15 cellular contexts compared by ENCODE assay signal in the genomic region with DNA sequence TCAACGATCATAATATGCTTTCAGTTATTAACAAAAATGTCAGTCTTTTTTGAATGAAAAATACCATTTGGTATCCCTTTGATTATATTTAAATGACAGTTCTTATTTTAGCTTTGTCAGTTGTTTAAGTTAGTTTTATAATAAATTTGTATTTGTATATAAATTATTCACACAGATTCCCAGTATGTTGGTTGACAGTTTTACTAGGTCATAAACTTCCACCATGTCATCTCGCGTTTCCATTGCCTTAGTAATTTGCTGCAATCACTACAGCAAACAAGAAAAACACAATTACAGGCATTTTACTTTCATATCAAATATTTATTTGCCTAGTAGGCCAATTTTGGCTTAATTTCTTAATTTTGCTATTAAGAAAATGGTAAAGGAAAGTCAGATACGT.
DNase-seq lines count a peak whose midpoint lies in the region; ATAC-seq, FAIRE-seq and TF ChIP-seq lines count a peak whose summit lies in the region.
"Had no signal": no experiment of that assay in that cellular context is flagged by ENCODE, and none has a peak within 500 bp of the region (broad histone marks: within the 10 kb centered on the region; RNA-seq: fewer than 3 reads in every experiment).

No MANE protein-coding gene starts in this region.

- peak; percentile 28 for FAIRE-seq in TTC549 (lab: Jason Lieb, UNC)
- FAIRE-seq: A204.1, GM12878, GM18507, H54 had no signal

- CTCF ChIA-PET in HEK293 (lab: Yijun Ruan, JAX) = interaction anchor here (0.6 to 5.4 kb wide), 9 partner anchors 8 to 336 kb away, joined by 3 to 56 read pairs (median 5); a partner anchor contains a TSS

- H3K4me2 ChIP-seq in GM23248 (ENCODE audit: unreplicated experiment) = no peak overlapping the region

- POLR2A ChIA-PET in HEK293 (lab: Yijun Ruan, JAX) = no interaction called here

- H2AFZ ChIP-seq in GM23248 = no peak overlapping the region

- in situ Hi-C loops in GM23248 (cut with MboI) = loop anchor here (5.0 to 10.0 kb wide), 2 partner anchors 173 to 295 kb away; no protein-coding TSS in a partner anchor

- no peak for ATAC-seq in HG02981 (IDR thresholded peaks at IDR 0.05; ENCODE audit: unreplicated experiment)
- ATAC-seq: GM12878, HCT116 had no signal

- no peaks in the 10 kb centered on the region for H3K9me2 ChIP-seq in GM23248 (ENCODE audit: insufficient read depth)

- no peaks in the 10 kb centered on the region for H4K20me1 ChIP-seq in GM23248 (ENCODE audit: insufficient read depth)

- H3K4me3 ChIP-seq in HEK293 (ENCODE audit: low read depth, low read length) = no peak overlapping the region
- no peak overlapping the region for H3K4me3 ChIP-seq in GM23248
- H3K4me3 ChIP-seq: GM12878 had no signal

- H3K9ac ChIP-seq in GM23248 = no peak overlapping the region

- H3K36me3 ChIP-seq in HEK293 (ENCODE audit: control insufficient read depth in 2 of 2, insufficient read depth in 1 of 2, low read length in 2 of 2) (no peaks in the 10 kb centered on the region), GM23248 (ENCODE audit: low read depth) (no peaks in the 10 kb centered on the region)

- no peaks in the 10 kb centered on the region for H3K79me2 ChIP-seq in GM23248 (ENCODE audit: insufficient read depth)

- H3K4me1 ChIP-seq in HEK293 (ENCODE audit: control insufficient read depth, insufficient read depth, low read length) (peaks cover 3% of the 10 kb centered on the region; the same call in 1 of the 2 replicates), GM23248 (ENCODE audit: insufficient read depth) (no peaks in the 10 kb centered on the region)

- H3K9me3 ChIP-seq in HEK293 (ENCODE audit: control insufficient read depth, insufficient read depth, low read depth, low read length) (no peaks in the 10 kb centered on the region), GM23248 (ENCODE audit: low read depth) (no peaks in the 10 kb centered on the region)

- H3K27me3 ChIP-seq in GM23248 (replicated peaks; ENCODE audit: insufficient read depth) = no peaks in the 10 kb centered on the region

- DNase-seq in NCI-H2081 (lab: John Stamatoyannopoulos, UW) (peak; percentile 7 to 60), left kidney (ENCODE audit: low read depth, low spot score) (peak; percentile 22), GM23248 (no peak)
- no peak for DNase-seq in stimulated activated CD4-positive, alpha-beta T cell treated with anti-CD3 and anti-CD28 coated beads, Interleukin-4, amount 100 ng/mL, for 4 hours
- DNase-seq: CD4-positive, alpha-beta memory T cell; DMS79 had no signal

- TF ChIP-seq CTCF in HEK293 (tag by site-specific recombination; IDR thresholded peaks at IDR 0.05) = no peak

- 93 to 98% methylated on average over 4 of the region's 4 CpGs for WGBS in GM23248 (ENCODE audit: low coverage in 1 of 2, low lambda C conversion rate in 2 of 2, missing lambda C conversion rate in 2 of 2), 2 experiments

- H3F3A ChIP-seq in GM23248 (ENCODE audit: insufficient read depth) = no peaks in the 10 kb centered on the region

- H3K27ac ChIP-seq in HEK293 (ENCODE audit: extremely low read depth, low read depth, low read length) (no peak overlapping the region), GM23248 (no peak overlapping the region)
- H3K27ac ChIP-seq: C4-2B had no signal

TF ChIP-seq in HEK293, 187 proteins besides CTCF, POLR2A, EP300 and RAD21:
- TF ChIP-seq FEZF1 (tag by site-specific recombination; IDR thresholded peaks at IDR 0.05) = peak; percentile 51; the same call in 1 of the 2 replicates
- no peak for TF ChIP-seq ZNF624 (tag by site-specific recombination; IDR thresholded peaks at IDR 0.05)
- no peak for TF ChIP-seq ZNF302 (tag by site-specific recombination; IDR thresholded peaks at IDR 0.05; ENCODE audit: low read depth)
- TF ChIP-seq IKZF3 (tag by site-specific recombination; IDR thresholded peaks at IDR 0.05) = peak; percentile 57; the same call in 1 of the 2 replicates
- no peak for TF ChIP-seq YY2 (tag by site-specific recombination; IDR thresholded peaks at IDR 0.05)
- no peak for TF ChIP-seq REPIN1 (tag by site-specific recombination; IDR thresholded peaks at IDR 0.05; ENCODE audit: low read depth)
- TF ChIP-seq, protein P1, sequence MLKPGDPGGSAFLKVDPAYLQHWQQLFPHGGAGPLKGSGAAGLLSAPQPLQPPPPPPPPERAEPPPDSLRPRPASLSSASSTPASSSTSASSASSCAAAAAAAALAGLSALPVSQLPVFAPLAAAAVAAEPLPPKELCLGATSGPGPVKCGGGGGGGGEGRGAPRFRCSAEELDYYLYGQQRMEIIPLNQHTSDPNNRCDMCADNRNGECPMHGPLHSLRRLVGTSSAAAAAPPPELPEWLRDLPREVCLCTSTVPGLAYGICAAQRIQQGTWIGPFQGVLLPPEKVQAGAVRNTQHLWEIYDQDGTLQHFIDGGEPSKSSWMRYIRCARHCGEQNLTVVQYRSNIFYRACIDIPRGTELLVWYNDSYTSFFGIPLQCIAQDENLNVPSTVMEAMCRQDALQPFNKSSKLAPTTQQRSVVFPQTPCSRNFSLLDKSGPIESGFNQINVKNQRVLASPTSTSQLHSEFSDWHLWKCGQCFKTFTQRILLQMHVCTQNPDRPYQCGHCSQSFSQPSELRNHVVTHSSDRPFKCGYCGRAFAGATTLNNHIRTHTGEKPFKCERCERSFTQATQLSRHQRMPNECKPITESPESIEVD (tag by site-specific recombination; IDR thresholded peaks at IDR 0.05) = peak; percentile 84
- no peak for TF ChIP-seq ZNF202 (tag by site-specific recombination; IDR thresholded peaks at IDR 0.05; ENCODE audit: borderline replicate concordance)
- TF ChIP-seq, protein P2, sequence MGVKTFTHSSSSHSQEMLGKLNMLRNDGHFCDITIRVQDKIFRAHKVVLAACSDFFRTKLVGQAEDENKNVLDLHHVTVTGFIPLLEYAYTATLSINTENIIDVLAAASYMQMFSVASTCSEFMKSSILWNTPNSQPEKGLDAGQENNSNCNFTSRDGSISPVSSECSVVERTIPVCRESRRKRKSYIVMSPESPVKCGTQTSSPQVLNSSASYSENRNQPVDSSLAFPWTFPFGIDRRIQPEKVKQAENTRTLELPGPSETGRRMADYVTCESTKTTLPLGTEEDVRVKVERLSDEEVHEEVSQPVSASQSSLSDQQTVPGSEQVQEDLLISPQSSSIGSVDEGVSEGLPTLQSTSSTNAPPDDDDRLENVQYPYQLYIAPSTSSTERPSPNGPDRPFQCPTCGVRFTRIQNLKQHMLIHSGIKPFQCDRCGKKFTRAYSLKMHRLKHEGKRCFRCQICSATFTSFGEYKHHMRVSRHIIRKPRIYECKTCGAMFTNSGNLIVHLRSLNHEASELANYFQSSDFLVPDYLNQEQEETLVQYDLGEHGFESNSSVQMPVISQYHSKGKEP (tag by site-specific recombination; IDR thresholded peaks at IDR 0.05) = 0 out of 2 replicates have a peak, but pooled peaks have one; percentile 18
- TF ChIP-seq ZNF792 (tag by site-specific recombination; IDR thresholded peaks at IDR 0.05) = no peak
- TF ChIP-seq ZNF529 (tag by site-specific recombination; IDR thresholded peaks at IDR 0.05; ENCODE audit: insufficient replicate concordance) = no peak
- TF ChIP-seq ZNF335 (tag by site-specific recombination; conservative IDR thresholded peaks at IDR 0.05) = no peak
- TF ChIP-seq ZBTB20 (tag by site-specific recombination; IDR thresholded peaks at IDR 0.05) = peak; percentile 72
- TF ChIP-seq ZNF23 (tag by site-specific recombination; IDR thresholded peaks at IDR 0.05; ENCODE audit: borderline replicate concordance) = no peak
- TF ChIP-seq ZNF843 (tag by site-specific recombination; IDR thresholded peaks at IDR 0.05) = 0 out of 2 replicates have a peak, but pooled peaks have one; percentile 16
- TF ChIP-seq TCF7L2 (IDR thresholded peaks at IDR 0.05; ENCODE audit: borderline replicate concordance, low read depth, low read length) = no peak
- TF ChIP-seq ZFP3 (tag by site-specific recombination; IDR thresholded peaks at IDR 0.05; ENCODE audit: low read depth) = no peak
- no peak for TF ChIP-seq KLF16 (tag by site-specific recombination; IDR thresholded peaks at IDR 0.05)
TF ChIP-seq in HEK293: peak in this region for 6.

Comparison
In these comparisons a context has a peak if more than half of its experiments do, and no peak if none do; other contexts are left out.
1. DNase-seq: peak in NCI-H2081 (2 of 2) and left kidney (single experiment); none in GM23248 (single experiment) and stimulated activated CD4-positive, alpha-beta T cell treated with anti-CD3 and anti-CD28 coated beads, Interleukin-4, amount 100 ng/mL, for 4 hours (0 of 2).